In the genomic region with DNA sequence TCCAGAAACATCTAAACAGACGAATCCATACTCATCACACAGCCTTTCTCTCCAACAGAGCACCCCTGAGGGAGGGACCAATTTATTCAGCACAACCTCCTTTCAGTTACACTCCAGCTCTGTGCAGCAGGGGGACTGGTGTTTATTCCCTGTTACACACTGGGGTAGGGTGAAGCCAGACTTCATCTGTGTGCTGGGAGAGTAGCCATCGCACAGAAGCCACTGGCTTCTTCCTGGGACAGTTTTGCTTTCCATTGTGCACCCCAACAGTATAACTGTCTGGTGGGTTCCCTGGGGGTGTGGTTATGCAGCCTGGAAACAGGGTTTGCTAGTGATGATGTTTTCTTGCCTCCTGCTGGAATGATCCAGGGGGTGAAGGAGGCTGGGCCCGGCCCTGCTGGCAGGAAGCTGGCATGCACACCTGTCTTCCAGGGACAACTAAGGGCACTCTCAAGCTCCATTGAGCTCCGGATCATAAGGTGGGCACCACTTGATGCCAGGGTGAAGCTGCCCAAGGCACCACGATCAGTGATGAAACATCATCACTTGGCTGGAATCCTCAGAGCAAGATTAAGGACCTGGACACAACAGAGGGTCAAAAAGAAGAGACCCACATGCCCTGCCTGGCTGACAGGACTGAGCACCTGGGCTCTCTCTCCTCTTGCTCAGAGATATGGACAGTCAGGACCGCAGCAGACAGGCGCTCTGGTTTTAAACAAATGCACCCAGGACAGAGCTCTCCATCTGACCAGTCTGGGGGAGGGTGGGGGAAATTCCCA, we compare ENCODE assay signal across 20 cellular contexts.
DNase-seq lines count a peak whose midpoint lies in the region; ATAC-seq and TF ChIP-seq lines count a peak whose summit lies in the region.
"Had no signal": no experiment of that assay in that cellular context is flagged by ENCODE, and none has a peak within 500 bp of the region (broad histone marks: within the 10 kb centered on the region; RNA-seq: fewer than 3 reads in every experiment).

No MANE protein-coding gene starts in this region.

- no peaks in the 10 kb centered on the region for H3K4me1 ChIP-seq in neural progenitor cell
- no peaks in the 10 kb centered on the region for H3K4me1 ChIP-seq in vagina
- H3K4me1 ChIP-seq in GM23338 (ENCODE audit: insufficient read depth) = no peaks in the 10 kb centered on the region
- no peaks in the 10 kb centered on the region for H3K4me1 ChIP-seq in H9 (ENCODE audit: insufficient read depth, low read length)
- no peaks in the 10 kb centered on the region for H3K4me1 ChIP-seq in uterus

- TF ChIP-seq CTCF in coronary artery (IDR thresholded peaks at IDR 0.05) = no peak
- no peak for TF ChIP-seq CTCF in neural progenitor cell (IDR thresholded peaks at IDR 0.05)
- TF ChIP-seq CTCF in vagina (IDR thresholded peaks at IDR 0.05) = no peak
- no peak for TF ChIP-seq CTCF in GM23338 (conservative IDR thresholded peaks at IDR 0.05; ENCODE audit: low read depth in 2 of 2)
- TF ChIP-seq CTCF in H9 (conservative IDR thresholded peaks at IDR 0.05) = no peak
- no peak for TF ChIP-seq CTCF in uterus (IDR thresholded peaks at IDR 0.05)

- no peak overlapping the region for H3K18ac ChIP-seq in H9 (ENCODE audit: insufficient read length, low read depth, low read length)

- no peaks in the 10 kb centered on the region for H3K36me3 Mint-ChIP-seq in activated CD8-positive, alpha-beta memory T cell treated with anti-CD3 and anti-CD28 coated beads, Interleukin-2, amount 10 ng/mL, durations not matched to agents 7 days and 5 days
- H3K36me3 Mint-ChIP-seq in neural progenitor cell (no peaks in the 10 kb centered on the region), GM23338 (ENCODE audit: low read depth) (peaks cover 7% of the 10 kb centered on the region), H9 (ENCODE audit: insufficient read depth in 1 of 3, low read depth in 3 of 3) (no peaks in the 10 kb centered on the region; a peak in 1 of 7 replicates)
- H3K36me3 Mint-ChIP-seq: CD4-positive, CD25-positive, alpha-beta regulatory T cell had no signal

- H3K23ac ChIP-seq in H9 (ENCODE audit: insufficient read length, low read depth, low read length) = no peak overlapping the region

- H3K23me2 ChIP-seq in H9 (ENCODE audit: insufficient read length, low read depth, low read length, poor library complexity, severe bottlenecking) = no peaks in the 10 kb centered on the region

- H4K5ac ChIP-seq in H9 (ENCODE audit: insufficient read length, low read depth, low read length) = no peak overlapping the region

- H4K20me1 ChIP-seq in neural progenitor cell (ENCODE audit: low read depth) = no peaks in the 10 kb centered on the region
- H4K20me1 ChIP-seq in GM23338 (replicated peaks; ENCODE audit: insufficient read depth) = no peaks in the 10 kb centered on the region
- H4K20me1 ChIP-seq in H9 (ENCODE audit: control insufficient read depth, insufficient read depth, insufficient read length) = no peaks in the 10 kb centered on the region

- no CpG with 5 or more reads among the region's 7 CpGs for WGBS in H9 (ENCODE audit: extremely low coverage, insufficient read length, low lambda C conversion rate)

- H3K4me3 Mint-ChIP-seq in activated CD8-positive, alpha-beta memory T cell treated with anti-CD3 and anti-CD28 coated beads, Interleukin-2, amount 10 ng/mL, durations not matched to agents 7 days and 5 days = no peak overlapping the region
- H3K4me3 Mint-ChIP-seq in neural progenitor cell (no peak overlapping the region), GM23338 (no peak overlapping the region), H9 (no peak overlapping the region)
- H3K4me3 Mint-ChIP-seq: CD4-positive, CD25-positive, alpha-beta regulatory T cell had no signal

- H3F3A ChIP-seq in neural progenitor cell (ENCODE audit: low read depth) = no peaks in the 10 kb centered on the region
- H3F3A ChIP-seq in GM23338 (replicated peaks; ENCODE audit: low read depth) = no peaks in the 10 kb centered on the region

- peaks cover 12% of the 10 kb centered on the region for H3K27me3 Mint-ChIP-seq in activated CD8-positive, alpha-beta memory T cell treated with anti-CD3 and anti-CD28 coated beads, Interleukin-2, amount 10 ng/mL, durations not matched to agents 7 days and 5 days
- H3K27me3 Mint-ChIP-seq in neural progenitor cell (ENCODE audit: insufficient read depth, low read depth) = no peaks in the 10 kb centered on the region
- peaks cover 7% of the 10 kb centered on the region for H3K27me3 Mint-ChIP-seq in GM23338 (ENCODE audit: insufficient read depth, low read depth, poor library complexity)
- H3K27me3 Mint-ChIP-seq in H9 (ENCODE audit: low read depth) = peaks cover 2% of the 10 kb centered on the region
- H3K27me3 Mint-ChIP-seq: CD4-positive, CD25-positive, alpha-beta regulatory T cell had no signal

- ATAC-seq in activated CD8-positive, alpha-beta memory T cell treated with anti-CD3 and anti-CD28 coated beads, Interleukin-2, amount 10 ng/mL, durations not matched to agents 7 days and 5 days = no peak
- no peak for ATAC-seq in GM23338
- ATAC-seq: HCT116 had no signal

- H2BK5ac ChIP-seq in H9 (ENCODE audit: insufficient read length, low read length) = no peak overlapping the region

- H3K79me1 ChIP-seq in H9 (ENCODE audit: insufficient read depth, low read depth, low read length, poor library complexity, severe bottlenecking) = no peaks in the 10 kb centered on the region

- H3K56ac ChIP-seq in H9 (ENCODE audit: insufficient read length, low read depth, low read length) = no peak overlapping the region

- no peak overlapping the region for H2AFZ ChIP-seq in neural progenitor cell (replicated peaks)
- H2AFZ ChIP-seq in GM23338 = no peak overlapping the region
- H2AFZ ChIP-seq in H9 (ENCODE audit: low read length) = no peak overlapping the region

- no peaks in the 10 kb centered on the region for H3K27me3 ChIP-seq in neural progenitor cell
- H3K27me3 ChIP-seq in vagina = no peaks in the 10 kb centered on the region
- no peaks in the 10 kb centered on the region for H3K27me3 ChIP-seq in GM23338 (ENCODE audit: insufficient read depth)
- no peaks in the 10 kb centered on the region for H3K27me3 ChIP-seq in H9 (ENCODE audit: insufficient read depth, low read length)
- H3K27me3 ChIP-seq in uterus = no peaks in the 10 kb centered on the region
- H3K27me3 ChIP-seq: BE2C had no signal

- no peak overlapping the region for H3K4ac ChIP-seq in H9 (ENCODE audit: low read depth, low read length)

- TF ChIP-seq POLR2A in vagina (IDR thresholded peaks at IDR 0.05) (no peak), uterus (IDR thresholded peaks at IDR 0.05) (no peak)

- H3K27ac Mint-ChIP-seq in activated CD8-positive, alpha-beta memory T cell treated with anti-CD3 and anti-CD28 coated beads, Interleukin-2, amount 10 ng/mL, durations not matched to agents 7 days and 5 days = no peak overlapping the region
- H3K27ac Mint-ChIP-seq in neural progenitor cell (peak overlapping the region; percentile 44), GM23338 (no peak overlapping the region), H9 (no peak overlapping the region)
- H3K27ac Mint-ChIP-seq: CD4-positive, CD25-positive, alpha-beta regulatory T cell had no signal

- H3K4me1 Mint-ChIP-seq in activated CD8-positive, alpha-beta memory T cell treated with anti-CD3 and anti-CD28 coated beads, Interleukin-2, amount 10 ng/mL, durations not matched to agents 7 days and 5 days = no peaks in the 10 kb centered on the region
- H3K4me1 Mint-ChIP-seq in neural progenitor cell (peaks cover 7% of the 10 kb centered on the region), GM23338 (peaks cover under 1% of the 10 kb centered on the region; the same call in 2 of the 3 replicates), H9 (peaks cover 2% of the 10 kb centered on the region in 2 experiments)

- H3K9me2 ChIP-seq in GM23338 (ENCODE audit: insufficient read depth) = no peaks in the 10 kb centered on the region

- H3K4me3 ChIP-seq in coronary artery (no peak overlapping the region), neural progenitor cell (no peak overlapping the region), vagina (no peak overlapping the region), GM23338 (no peak overlapping the region), uterus (no peak overlapping the region)

- no peak overlapping the region for H2BK120ac ChIP-seq in H9 (ENCODE audit: low read depth, low read length, poor library complexity, severe bottlenecking)

- H3K9me3 Mint-ChIP-seq in activated CD8-positive, alpha-beta memory T cell treated with anti-CD3 and anti-CD28 coated beads, Interleukin-2, amount 10 ng/mL, durations not matched to agents 7 days and 5 days (ENCODE audit: low read depth) = no peaks in the 10 kb centered on the region
- H3K9me3 Mint-ChIP-seq in neural progenitor cell (no peaks in the 10 kb centered on the region), GM23338 (peaks cover 59% of the 10 kb centered on the region), H9 (no peaks in the 10 kb centered on the region; a peak in 1 of 5 replicates)

- no peak overlapping the region for H2AK5ac ChIP-seq in H9 (ENCODE audit: insufficient read length, low read length)

- H2BK20ac ChIP-seq in H9 (ENCODE audit: low read depth, low read length, poor library complexity, severe bottlenecking) = no peak overlapping the region

- H3K27ac ChIP-seq in coronary artery = no peak overlapping the region
- no peak overlapping the region for H3K27ac ChIP-seq in neural progenitor cell
- no peak overlapping the region for H3K27ac ChIP-seq in vagina
- no peak overlapping the region for H3K27ac ChIP-seq in GM23338 (ENCODE audit: low read depth)
- no peak overlapping the region for H3K27ac ChIP-seq in H9 (ENCODE audit: insufficient read length, low read depth, low read length)
- no peak overlapping the region for H3K27ac ChIP-seq in uterus

- CTCF ChIA-PET in activated CD8-positive, alpha-beta memory T cell treated with anti-CD3 and anti-CD28 coated beads, Interleukin-2, amount 10 ng/mL, durations not matched to agents 7 days and 5 days (lab: Charles Lee) = no interaction called here

- H2BK15ac ChIP-seq in H9 (ENCODE audit: low read depth, low read length) = no peak overlapping the region

- no peak overlapping the region for H3K14ac ChIP-seq in H9 (ENCODE audit: insufficient read depth, low read length)

- DNase-seq in activated CD8-positive, alpha-beta memory T cell treated with anti-CD3 and anti-CD28 coated beads, Interleukin-2, amount 10 ng/mL, durations not matched to agents 7 days and 5 days = peak; percentile 19
- DNase-seq in activated CD8-positive, alpha-beta memory T cell treated with anti-CD3 and anti-CD28 coated beads for 24 hours = no peak
- DNase-seq in coronary artery (ENCODE audit: low spot score) (peak; percentile 50), neural progenitor cell (ENCODE audit: low spot score) (no peak), vagina (ENCODE audit: extremely low spot score in 2 of 2) (peak; percentile 40 to 70), GM23338 (ENCODE audit: low spot score) (no peak), H9 (no peak), uterus (no peak)
- DNase-seq: BE2C; CD4-positive, CD25-positive, alpha-beta regulatory T cell; COR-L47; GDM1; NCI-H1105; NCI-H2081; NCI-H2171 treated with DMSO at 0.1 percent for 48 hours; NCI-H446; NCI-H526 treated with DMSO at 0.1 percent for 48 hours; OCI-M1; Right ventricle myocardium superior had no signal

- H3K79me2 ChIP-seq in neural progenitor cell (ENCODE audit: low read depth) = no peaks in the 10 kb centered on the region
- no peaks in the 10 kb centered on the region for H3K79me2 ChIP-seq in GM23338 (replicated peaks; ENCODE audit: insufficient read depth)
- H3K79me2 ChIP-seq in H9 (ENCODE audit: insufficient read depth, low read length) = no peaks in the 10 kb centered on the region

- no peak overlapping the region for H4K91ac ChIP-seq in H9 (ENCODE audit: insufficient read length, low read depth, low read length)

- intact Hi-C loops in vagina (cut with DNase I) (no loop called here), uterus (cut with DNase I; ENCODE audit: low total_unique reads) (no loop called here)

- H3T11ph ChIP-seq in H9 (ENCODE audit: low read length) = no peak overlapping the region

- H2BK12ac ChIP-seq in H9 (ENCODE audit: insufficient read length, low read depth, low read length) = no peak overlapping the region

- H3K9ac ChIP-seq in neural progenitor cell (no peak overlapping the region), H9 (ENCODE audit: extremely low read depth, insufficient read length, low read length) (no peak overlapping the region)

- H3K36me3 ChIP-seq in neural progenitor cell (no peaks in the 10 kb centered on the region), vagina (no peaks in the 10 kb centered on the region), GM23338 (ENCODE audit: insufficient read depth) (no peaks in the 10 kb centered on the region), uterus (no peaks in the 10 kb centered on the region)
- H3K36me3 ChIP-seq: BE2C had no signal

- H3K9me3 ChIP-seq in neural progenitor cell (ENCODE audit: low read depth) = no peaks in the 10 kb centered on the region
- H3K9me3 ChIP-seq in vagina = no peaks in the 10 kb centered on the region
- no peaks in the 10 kb centered on the region for H3K9me3 ChIP-seq in H9 (ENCODE audit: control insufficient read depth, low read depth, low read length)
- no peaks in the 10 kb centered on the region for H3K9me3 ChIP-seq in uterus
- H3K9me3 ChIP-seq: BE2C had no signal

- no peak overlapping the region for H4K8ac ChIP-seq in H9 (replicated peaks; ENCODE audit: insufficient read length, low read depth, low read length)

- H3K4me2 ChIP-seq in neural progenitor cell (no peak overlapping the region), GM23338 (no peak overlapping the region), H9 (ENCODE audit: insufficient read depth, insufficient read length, low read length) (no peak overlapping the region)

Comparison
In these comparisons a context has a peak if more than half of its experiments do, and no peak if none do; other contexts are left out.
1. DNase-seq: peak in activated CD8-positive, alpha-beta memory T cell treated with anti-CD3 and anti-CD28 coated beads, Interleukin-2, amount 10 ng/mL, durations not matched to agents 7 days and 5 days (single experiment), coronary artery (single experiment) and vagina (2 of 2); none in activated CD8-positive, alpha-beta memory T cell treated with anti-CD3 and anti-CD28 coated beads for 24 hours (single experiment), neural progenitor cell (single experiment), GM23338 (single experiment), H9 (single experiment) and uterus (0 of 2).